In genomic region chr17:77365584-77366186, GRCh38 we compare ENCODE assay signal across 8 cellular contexts.
A peak's percentile ranks its signal among the peaks of the same experiment; 100 is the strongest.
DNase-seq lines count a peak whose midpoint lies in the region; ATAC-seq and TF ChIP-seq lines count a peak whose summit lies in the region.

No MANE protein-coding gene starts in this region.

- H3K27ac Mint-ChIP-seq in activated T-cell treated with anti-CD3 and anti-CD28 coated beads, Interleukin-2, amount 50 U/mL, for 24 hours: no peak overlapping the region

- H3K27me3 Mint-ChIP-seq in activated T-cell treated with anti-CD3 and anti-CD28 coated beads, Interleukin-2, amount 50 U/mL, for 24 hours: no peaks in the 10 kb centered on the region

- CTCF ChIA-PET in AG04449 (lab: Yijun Ruan, JAX): interaction anchor here (0.8 to 2.2 kb wide), 4 partner anchors 10 to 64 kb away, joined by 3 to 12 read pairs (median 4); no protein-coding TSS in a partner anchor

- no peaks in the 10 kb centered on the region for H3K9me3 Mint-ChIP-seq in activated T-cell treated with anti-CD3 and anti-CD28 coated beads, Interleukin-2, amount 50 U/mL, for 24 hours

- no peak overlapping the region for H3K4me3 Mint-ChIP-seq in activated T-cell treated with anti-CD3 and anti-CD28 coated beads, Interleukin-2, amount 50 U/mL, for 24 hours

- peak; percentile 63 for DNase-seq in AG04449 (ENCODE audit: low read depth, low spot score)
- peak; percentile 73 for DNase-seq in HK-2 (ENCODE audit: unreplicated experiment)
- DNase-seq in SW480 (ENCODE audit: low spot score): peak; percentile 88
- DNase-seq in foreskin fibroblast: peak; percentile 81 to 91
- DNase-seq in retinal pigment epithelial cell (ENCODE audit: low read depth): peak; percentile 62
- no peak for DNase-seq in medulla oblongata (ENCODE audit: extremely low spot score)
- no peak for DNase-seq in activated T-cell treated with anti-CD3 and anti-CD28 coated beads, Interleukin-2, amount 50 U/mL, for 24 hours

- no peak for ATAC-seq in GM18868 (IDR thresholded peaks at IDR 0.05; ENCODE audit: unreplicated experiment)

- H3K36me3 Mint-ChIP-seq in activated T-cell treated with anti-CD3 and anti-CD28 coated beads, Interleukin-2, amount 50 U/mL, for 24 hours (ENCODE audit: low read depth): no peaks in the 10 kb centered on the region

- POLR2A ChIA-PET in AG04449 (lab: Yijun Ruan, JAX): interaction anchor here (0.6 to 0.7 kb wide), 3 partner anchors 9 to 142 kb away, joined by 3 to 4 read pairs (median 3); no protein-coding TSS in a partner anchor

- H3K4me3 ChIP-seq in AG04449 (ENCODE audit: low read depth, low read length): no peak overlapping the region
- no peak overlapping the region for H3K4me3 ChIP-seq in foreskin fibroblast (ENCODE audit: low read depth in 1 of 2, low read length in 2 of 2)
- H3K4me3 ChIP-seq in retinal pigment epithelial cell (ENCODE audit: low read length): no peak overlapping the region

- TF ChIP-seq CTCF in AG04449 (IDR thresholded peaks at IDR 0.05; ENCODE audit: insufficient read depth, low read length, missing control alignments) (no peak), foreskin fibroblast (IDR thresholded peaks at IDR 0.05; ENCODE audit: low read depth, low read length) (no peak), retinal pigment epithelial cell (conservative IDR thresholded peaks at IDR 0.05; ENCODE audit: low read depth, low read length) (no peak)

- H3K4me1 Mint-ChIP-seq in activated T-cell treated with anti-CD3 and anti-CD28 coated beads, Interleukin-2, amount 50 U/mL, for 24 hours (ENCODE audit: low read depth): peaks cover 54% of the 10 kb centered on the region

Comparison
In these comparisons a context has a peak if more than half of its experiments do, and no peak if none do; other contexts are left out.
1. DNase-seq: peak in AG04449 (single experiment), HK-2 (single experiment), SW480 (single experiment), foreskin fibroblast (2 of 2) and retinal pigment epithelial cell (single experiment); none in medulla oblongata (single experiment) and activated T-cell treated with anti-CD3 and anti-CD28 coated beads, Interleukin-2, amount 50 U/mL, for 24 hours (single experiment).